In the genomic region with DNA sequence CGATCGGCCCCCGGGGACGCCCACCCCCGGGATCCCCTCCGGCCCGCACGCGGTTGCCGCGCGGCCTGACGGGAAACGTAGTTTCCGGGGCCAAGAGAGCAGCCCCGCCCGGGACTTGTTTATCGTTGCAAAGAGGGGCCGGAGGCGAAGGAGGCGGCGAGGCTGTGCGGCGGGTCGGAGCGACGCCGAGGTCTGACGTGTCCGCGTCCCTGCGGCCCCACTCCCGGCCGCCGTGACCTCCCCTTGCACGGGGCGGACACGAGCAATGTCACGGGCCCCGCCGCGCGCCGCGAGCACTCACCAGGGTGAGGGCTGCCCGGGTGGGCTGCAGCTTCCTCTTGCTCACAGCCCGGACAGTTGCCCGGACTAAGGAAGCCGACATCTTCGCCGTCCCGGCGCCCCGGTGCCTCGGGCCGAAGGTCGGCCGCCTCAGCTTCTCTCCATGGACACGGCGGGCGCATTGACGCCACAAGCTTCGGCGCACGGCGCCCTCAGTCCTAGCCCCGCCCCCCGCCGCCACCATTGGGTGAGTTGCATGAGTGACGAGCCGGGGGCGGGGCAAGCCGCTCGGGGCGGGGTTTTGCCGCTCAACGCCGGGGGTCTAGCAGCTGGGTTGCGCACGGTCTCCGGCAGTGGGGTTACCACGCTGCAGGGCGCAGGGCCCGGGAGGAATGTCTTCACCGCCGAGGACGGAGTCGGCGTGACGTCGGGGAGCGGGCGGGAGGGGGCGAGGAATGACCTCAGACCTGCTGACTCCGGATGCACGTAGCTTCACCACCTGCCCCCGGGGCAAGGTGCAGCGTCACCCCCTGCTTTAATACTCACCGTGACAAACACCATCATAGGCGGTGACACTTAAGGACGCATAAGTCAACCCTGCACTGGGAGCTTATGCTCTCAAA, we compare ENCODE assay signal across 8 cellular contexts. TPM values are rescaled to one million over a fixed set of nuclear protein-coding genes. Genes with fewer than 3 reads are reported as not detected.
A peak's percentile ranks its signal among the peaks of the same experiment; 100 is the strongest.
DNase-seq lines count a peak whose midpoint lies in the region; ATAC-seq and TF ChIP-seq lines count a peak whose summit lies in the region.

A gene (minus strand): TSS at position 462 of the 902 bp plus-strand sequence. CDS start 80 bp downstream, at position 382.

- H3K36me3 ChIP-seq in H7 (replicated peaks; ENCODE audit: control insufficient read depth, insufficient read depth, low read length): peaks cover 4% of the 10 kb centered on the region
- no peaks in the 10 kb centered on the region for H3K36me3 ChIP-seq in Loucy (ENCODE audit: insufficient read depth, low read length)
- peaks cover 21% of the 10 kb centered on the region for H3K36me3 ChIP-seq in RWPE2 (ENCODE audit: low read depth)

- peak within 1 kb of the TSS; percentile 76 for H3K4me3 ChIP-seq in H7 (ENCODE audit: insufficient read depth, low read depth, low read length)
- peak within 1 kb of the TSS; percentile 85 for H3K4me3 ChIP-seq in Loucy (ENCODE audit: low read length, poor library complexity, severe bottlenecking)
- H3K4me3 ChIP-seq in RWPE2 (ENCODE audit: severe bottlenecking): peak within 1 kb of the TSS; percentile 83
- H3K4me3 ChIP-seq in fibroblast of pulmonary artery (replicated peaks; ENCODE audit: low read depth, low read length): peak within 1 kb of the TSS; percentile 96

- peaks cover 20% of the 10 kb centered on the region for H3K4me1 Mint-ChIP-seq in nephron
- H3K4me1 Mint-ChIP-seq in stimulated activated naive CD8-positive, alpha-beta T cell treated with anti-CD3 and anti-CD28 coated beads, Interleukin-15, Interleukin-2, amounts not matched to agents 100 ng/mL and 50 ng/mL, for 24 hours (ENCODE audit: low read depth): peaks cover 54% of the 10 kb centered on the region

- H4K20me1 ChIP-seq in Loucy (ENCODE audit: insufficient read depth, low read length, poor library complexity, severe bottlenecking): peaks cover 23% of the 10 kb centered on the region

- peak; percentile 81 for ATAC-seq in RWPE2 (ENCODE audit: low read depth)

- peak within 1 kb of the TSS; percentile 87 for H3K9ac ChIP-seq in Loucy (ENCODE audit: low read depth, low read length, poor library complexity, severe bottlenecking)

- H3K9me3 Mint-ChIP-seq in nephron: no peaks in the 10 kb centered on the region
- H3K9me3 Mint-ChIP-seq in stimulated activated naive CD8-positive, alpha-beta T cell treated with anti-CD3 and anti-CD28 coated beads, Interleukin-15, Interleukin-2, amounts not matched to agents 100 ng/mL and 50 ng/mL, for 24 hours: no peaks in the 10 kb centered on the region

- peaks cover 41% of the 10 kb centered on the region for H3K79me2 ChIP-seq in Loucy (ENCODE audit: insufficient read depth, low read length)

- DNase-seq in ELR (ENCODE audit: low read depth) (peak; percentile 95), H7 (peak; percentile 96), RWPE2 (ENCODE audit: low spot score) (peak; percentile 95), fibroblast of pulmonary artery (ENCODE audit: low read depth) (peak; percentile 90)
- DNase-seq in activated effector memory CD4-positive, alpha-beta T cell treated with Interleukin-2 at 50 U/mL for 16 hours: peak; percentile 94

- H3K36me3 Mint-ChIP-seq in nephron (ENCODE audit: low read depth): peaks cover 4% of the 10 kb centered on the region
- peaks cover 25% of the 10 kb centered on the region for H3K36me3 Mint-ChIP-seq in stimulated activated naive CD8-positive, alpha-beta T cell treated with anti-CD3 and anti-CD28 coated beads, Interleukin-15, Interleukin-2, amounts not matched to agents 100 ng/mL and 50 ng/mL, for 24 hours (ENCODE audit: low read depth)

- H3K27ac ChIP-seq in RWPE2 (ENCODE audit: poor library complexity, severe bottlenecking): peak within 1 kb of the TSS; percentile 60

- TF ChIP-seq CTCF in Loucy (conservative IDR thresholded peaks at IDR 0.05; ENCODE audit: low read length) (no peak), RWPE2 (IDR thresholded peaks at IDR 0.05; ENCODE audit: poor library complexity, severe bottlenecking) (no peak), fibroblast of pulmonary artery (IDR thresholded peaks at IDR 0.05; ENCODE audit: low read length, missing control alignments) (no peak), nephron (IDR thresholded peaks at IDR 0.05; ENCODE audit: unreplicated experiment in 3 of 3) (no peak)

- peak within 1 kb of the TSS; percentile 99 for H2AFZ ChIP-seq in Loucy (ENCODE audit: low read length)

- H3K9me3 ChIP-seq in Loucy (ENCODE audit: insufficient read depth, low read depth, low read length) (no peaks in the 10 kb centered on the region), RWPE2 (ENCODE audit: severe bottlenecking) (no peaks in the 10 kb centered on the region)

- no peaks in the 10 kb centered on the region for H3F3A ChIP-seq in Loucy (ENCODE audit: low read depth)

- H3K4me2 ChIP-seq in Loucy (ENCODE audit: low read depth, low read length, poor library complexity, severe bottlenecking): peak within 1 kb of the TSS; percentile 96

- H3K4me1 ChIP-seq in Loucy (ENCODE audit: insufficient read depth, low read length, poor library complexity, severe bottlenecking) (peaks cover 28% of the 10 kb centered on the region), RWPE2 (ENCODE audit: insufficient read depth, poor library complexity, severe bottlenecking) (peaks cover 6% of the 10 kb centered on the region)

- peak within 1 kb of the TSS; percentile 86 to 95 (median 91) for H3K4me3 Mint-ChIP-seq in nephron
- H3K4me3 Mint-ChIP-seq in stimulated activated naive CD8-positive, alpha-beta T cell treated with anti-CD3 and anti-CD28 coated beads, Interleukin-15, Interleukin-2, amounts not matched to agents 100 ng/mL and 50 ng/mL, for 24 hours: peak within 1 kb of the TSS; percentile 87

- H3K27me3 Mint-ChIP-seq in nephron (ENCODE audit: low read depth): peaks cover 3% of the 10 kb centered on the region
- no peaks in the 10 kb centered on the region for H3K27me3 Mint-ChIP-seq in stimulated activated naive CD8-positive, alpha-beta T cell treated with anti-CD3 and anti-CD28 coated beads, Interleukin-15, Interleukin-2, amounts not matched to agents 100 ng/mL and 50 ng/mL, for 24 hours

- H3K27ac Mint-ChIP-seq in nephron: peak within 1 kb of the TSS; percentile 64 to 93 (median 89)
- H3K27ac Mint-ChIP-seq in stimulated activated naive CD8-positive, alpha-beta T cell treated with anti-CD3 and anti-CD28 coated beads, Interleukin-15, Interleukin-2, amounts not matched to agents 100 ng/mL and 50 ng/mL, for 24 hours: peak within 1 kb of the TSS; percentile 94

- H3K9me2 ChIP-seq in Loucy (replicated peaks; ENCODE audit: low read depth, low read length): no peaks in the 10 kb centered on the region

- no peaks in the 10 kb centered on the region for H3K27me3 ChIP-seq in H7 (ENCODE audit: control insufficient read depth, insufficient read depth, low read length)
- no peaks in the 10 kb centered on the region for H3K27me3 ChIP-seq in Loucy (ENCODE audit: insufficient read depth, low read length, poor library complexity, severe bottlenecking)
- no peaks in the 10 kb centered on the region for H3K27me3 ChIP-seq in RWPE2 (ENCODE audit: insufficient read depth, poor library complexity, severe bottlenecking)

RNA-seq across cellular contexts. Expression of the gene that starts here (rescaled TPM):
- 51.2 and 56.2 TPM in 2 replicates for total RNA-seq in H7 (2014; rRNA removed; shearing (Covaris generic))

Comparison
In these comparisons a context has a peak if more than half of its experiments do, and no peak if none do; other contexts are left out.
1. Peak in every context shown above with its lines: DNase-seq, ATAC-seq, H3K4me3 ChIP-seq and H3K27ac ChIP-seq.